ENCODE assay signal across 13 cellular contexts in the genomic region with DNA sequence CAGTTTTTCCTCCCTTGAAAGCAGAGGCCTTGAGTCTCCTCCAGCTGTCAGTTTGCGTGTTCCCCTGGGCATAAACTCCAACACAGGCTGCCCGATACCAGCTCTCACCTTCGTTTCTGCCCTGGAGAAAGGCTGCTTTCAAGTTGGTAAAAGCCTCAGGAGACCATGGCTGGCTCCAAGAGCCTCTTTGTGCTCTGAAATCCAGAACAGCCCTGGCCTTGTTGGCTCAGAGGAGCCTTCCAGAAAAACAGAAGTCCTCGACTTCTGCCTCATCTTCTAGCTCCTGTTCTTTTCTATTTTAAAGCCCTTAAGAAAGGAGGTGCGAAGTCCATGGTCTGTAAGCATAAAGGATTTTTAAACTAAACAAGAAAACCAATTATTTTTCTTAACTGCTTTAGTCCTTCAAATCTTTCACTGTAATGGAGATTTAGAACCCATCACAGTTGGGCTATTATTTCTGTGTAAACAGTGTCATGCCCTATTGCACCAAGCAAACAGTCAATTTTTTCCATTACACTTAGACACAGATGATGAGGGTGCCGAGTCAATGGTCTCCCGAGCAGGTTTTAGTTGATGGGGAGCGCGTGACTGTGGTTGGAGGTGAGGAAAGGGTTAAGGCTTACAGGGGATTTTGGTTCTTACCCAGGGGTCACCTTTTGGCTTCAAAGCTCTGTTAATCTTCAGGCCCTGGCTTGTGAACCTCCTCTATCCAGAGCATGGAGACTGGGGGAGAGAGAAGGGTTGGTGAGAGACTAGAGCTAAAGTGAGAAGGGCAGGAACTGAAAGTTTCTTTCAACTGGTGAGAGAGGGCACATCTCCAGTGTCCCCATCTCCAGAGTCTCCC.
DNase-seq lines count a peak whose midpoint lies in the region; ATAC-seq lines count a peak whose summit lies in the region.
"Had no signal": no experiment of that assay in that cellular context is flagged by ENCODE, and none has a peak within 500 bp of the region (broad histone marks: within the 10 kb centered on the region; RNA-seq: fewer than 3 reads in every experiment).

No MANE protein-coding gene starts in this region.

- peak overlapping the region; percentile 36 for H3K27ac Mint-ChIP-seq in T-helper 2 cell treated with Interferon-gamma antibody and Interleukin-4, amounts not matched to agents 5 μg/mL and 100 μg/mL, for 36 hours

- no peak overlapping the region for H3K4me3 Mint-ChIP-seq in T-helper 2 cell treated with Interferon-gamma antibody and Interleukin-4, amounts not matched to agents 5 μg/mL and 100 μg/mL, for 36 hours

- H3K4me1 ChIP-seq in HAP-1 = peaks cover 35% of the 10 kb centered on the region

- DNase-seq in T-helper 2 cell treated with Interferon-gamma antibody and Interleukin-4, amounts not matched to agents 5 μg/mL and 100 μg/mL, for 36 hours (ENCODE audit: low spot score) = no peak
- DNase-seq in T-helper 2 cell = no peak
- peak; percentile 75 for DNase-seq in NCI-H774 (lab: John Stamatoyannopoulos, UW)
- peak; percentile 14 for DNase-seq in posterior vena cava (ENCODE audit: low spot score)
- DNase-seq in iPS-NIHi11 (ENCODE audit: low spot score) = no peak
- no peak for DNase-seq in HAP-1 (ENCODE audit: low spot score in 2 of 2)
- DNase-seq: mammary epithelial cell; NCI-H2081 treated with DMSO at 0.1 percent for 48 hours; stimulated activated CD4-positive, alpha-beta T cell treated with anti-CD3 and anti-CD28 coated beads, Interleukin-12 subunit alpha, Interleukin-12 subunit beta, amount 100 ng/mL, for 4 hours had no signal

- no peaks in the 10 kb centered on the region for H3K36me3 ChIP-seq in HAP-1 (replicated peaks)
- H3K36me3 ChIP-seq: thoracic aorta had no signal

- intact Hi-C loops in posterior vena cava (cut with DNase I) = no loop called here

- in situ Hi-C loops in HAP-1 (cut with MboI; ENCODE audit: low sequenced_read_pairs) = no loop called here

- peaks cover 7% of the 10 kb centered on the region for H3K4me1 Mint-ChIP-seq in T-helper 2 cell treated with Interferon-gamma antibody and Interleukin-4, amounts not matched to agents 5 μg/mL and 100 μg/mL, for 36 hours (ENCODE audit: low read depth)

- H3K9me3 ChIP-seq in HAP-1 = no peaks in the 10 kb centered on the region
- H3K9me3 ChIP-seq: A549, thoracic aorta had no signal

- ATAC-seq in HG02798 (IDR thresholded peaks at IDR 0.05; ENCODE audit: poor library complexity, unreplicated experiment) (peak; percentile 60), GM18873 (IDR thresholded peaks at IDR 0.05; ENCODE audit: low FRiP score, unreplicated experiment) (no peak)
- ATAC-seq: A549 had no signal

- H3K36me3 Mint-ChIP-seq in T-helper 2 cell treated with Interferon-gamma antibody and Interleukin-4, amounts not matched to agents 5 μg/mL and 100 μg/mL, for 36 hours (ENCODE audit: low read depth) = no peaks in the 10 kb centered on the region

- no peaks in the 10 kb centered on the region for H3K27me3 Mint-ChIP-seq in T-helper 2 cell treated with Interferon-gamma antibody and Interleukin-4, amounts not matched to agents 5 μg/mL and 100 μg/mL, for 36 hours (ENCODE audit: low read depth)

- H3K4me3 ChIP-seq in HAP-1 = no peak overlapping the region
- H3K4me3 ChIP-seq: A549, thoracic aorta had no signal

- H3K9me3 Mint-ChIP-seq in T-helper 2 cell treated with Interferon-gamma antibody and Interleukin-4, amounts not matched to agents 5 μg/mL and 100 μg/mL, for 36 hours = no peaks in the 10 kb centered on the region

- H3K27me3 ChIP-seq in HAP-1 (ENCODE audit: low read depth) = no peaks in the 10 kb centered on the region

Comparison
In these comparisons a context has a peak if more than half of its experiments do, and no peak if none do; other contexts are left out.
1. DNase-seq: peak in NCI-H774 (single experiment) and posterior vena cava (single experiment); none in T-helper 2 cell treated with Interferon-gamma antibody and Interleukin-4, amounts not matched to agents 5 μg/mL and 100 μg/mL, for 36 hours (single experiment), T-helper 2 cell (0 of 5), iPS-NIHi11 (single experiment) and HAP-1 (0 of 2).